ENCODE assay signal across 8 cellular contexts in genomic region chr17:50201226-50201854, GRCh38. TPM values are rescaled to one million over a fixed set of nuclear protein-coding genes. Genes with fewer than 3 reads are reported as not detected.
DNase-seq lines count a peak whose midpoint lies in the region; ATAC-seq, FAIRE-seq and TF ChIP-seq lines count a peak whose summit lies in the region.

Gene COL1A1, minus strand, starts transcription at chr17:50201631. Its CDS starts 118 bp downstream, at chr17:50201513.

- peaks cover 18% of the 10 kb centered on the region for H3K4me1 Mint-ChIP-seq in activated T-cell treated with anti-CD3 and anti-CD28 coated beads, Interleukin-2, amount 50 U/mL, for 72 hours (ENCODE audit: low read depth)
- H3K4me1 Mint-ChIP-seq in MCF 10A (ENCODE audit: insufficient read depth, unreplicated experiment) = peaks cover 20% of the 10 kb centered on the region

- peaks cover 55% of the 10 kb centered on the region for H3K27me3 Mint-ChIP-seq in activated T-cell treated with anti-CD3 and anti-CD28 coated beads, Interleukin-2, amount 50 U/mL, for 72 hours (ENCODE audit: low read depth)
- H3K27me3 Mint-ChIP-seq in MCF 10A (ENCODE audit: insufficient read depth, unreplicated experiment) = peaks cover 16% of the 10 kb centered on the region

- H3K4me3 Mint-ChIP-seq in activated T-cell treated with anti-CD3 and anti-CD28 coated beads, Interleukin-2, amount 50 U/mL, for 72 hours = peak within 1 kb of the TSS; percentile 86 to 87
- peak within 1 kb of the TSS; percentile 78 for H3K4me3 Mint-ChIP-seq in MCF 10A (ENCODE audit: unreplicated experiment)

- ATAC-seq in activated T-cell treated with anti-CD3 and anti-CD28 coated beads, Interleukin-2, amount 50 U/mL, for 72 hours (replicated peaks in 1 of 2) = no peak

- no peak for TF ChIP-seq CTCF in MCF 10A (IDR thresholded peaks at IDR 0.05; ENCODE audit: unreplicated experiment)
- no peak for TF ChIP-seq CTCF in kidney (IDR thresholded peaks at IDR 0.05; ENCODE audit: borderline replicate concordance, extremely low read depth, insufficient read depth)

- no TSS peak for BruUV-seq in MCF 10A (replicated peaks; lab: Mats Ljungman, UMichigan)

- no peaks in the 10 kb centered on the region for H3K27me3 ChIP-seq in stomach smooth muscle (ENCODE audit: control insufficient read depth in 1 of 2, insufficient read depth in 2 of 2, low read length in 2 of 2)

- POLR2A ChIA-PET in MCF 10A (lab: Yijun Ruan, JAX) = interaction anchor here (0.6 to 2.0 kb wide), 6 partner anchors 17 to 1907 kb away, joined by 3 to 11 read pairs (median 6); no protein-coding TSS in a partner anchor

- DNase-seq in activated T-cell treated with anti-CD3 and anti-CD28 coated beads, Interleukin-2, amount 50 U/mL, for 72 hours = peak in 1 of 2 donors; percentile 12
- DNase-seq in activated T-cell treated with anti-CD3 and anti-CD28 coated beads, Interleukin-2, amount 50 U/mL, for 1 hour = no peak
- DNase-seq in MCF 10A (ENCODE audit: unreplicated experiment) = no peak
- peak; percentile 95 for DNase-seq in kidney
- DNase-seq in DMS 273 (lab: John Stamatoyannopoulos, UW; ENCODE audit: unreplicated experiment) = no peak
- DNase-seq in KBM-7 = no peak
- DNase-seq in activated gamma-delta T cell treated with Interleukin-2 at 50 U/mL for 16 hours = no peak

- peaks cover 0 to 4% of the 10 kb centered on the region in 2 donors for H3K36me3 ChIP-seq in kidney (ENCODE audit: control insufficient read depth in 1 of 2, insufficient read depth in 2 of 2, low read length in 2 of 2)
- H3K36me3 ChIP-seq in stomach smooth muscle (ENCODE audit: control insufficient read depth in 2 of 2, insufficient read depth in 2 of 2, low read length in 2 of 2) = peaks cover 24 to 27% of the 10 kb centered on the region in 2 donors

- H3K4me3 ChIP-seq in kidney (ENCODE audit: low read length in 2 of 2) = peak within 1 kb of the TSS; percentile 42 to 67
- H3K4me3 ChIP-seq in stomach smooth muscle (ENCODE audit: low read length in 2 of 2) = peak within 1 kb of the TSS; percentile 90 to 93

- no peaks in the 10 kb centered on the region for H3K9me3 Mint-ChIP-seq in activated T-cell treated with anti-CD3 and anti-CD28 coated beads, Interleukin-2, amount 50 U/mL, for 72 hours
- H3K9me3 Mint-ChIP-seq in MCF 10A (ENCODE audit: unreplicated experiment) = no peaks in the 10 kb centered on the region

- peaks cover 5 to 9% of the 10 kb centered on the region in 2 donors for H3K4me1 ChIP-seq in kidney (ENCODE audit: control insufficient read depth in 1 of 2, insufficient read depth in 1 of 2, low read depth in 1 of 2, low read length in 2 of 2)
- H3K4me1 ChIP-seq in stomach smooth muscle (ENCODE audit: control insufficient read depth, insufficient read depth, low read length) = peaks cover 64% of the 10 kb centered on the region

- intact Hi-C loops in MCF 10A (cut with micrococcal nuclease) = no loop called here
- intact Hi-C loops in kidney (cut with DNase I) = no loop called here

- FAIRE-seq in kidney (lab: Jason Lieb, UNC) = no peak

- no peaks in the 10 kb centered on the region for H3K36me3 Mint-ChIP-seq in activated T-cell treated with anti-CD3 and anti-CD28 coated beads, Interleukin-2, amount 50 U/mL, for 72 hours (ENCODE audit: insufficient read depth in 2 of 2)
- H3K36me3 Mint-ChIP-seq in MCF 10A (ENCODE audit: insufficient read depth, unreplicated experiment) = no peaks in the 10 kb centered on the region

- in situ Hi-C loops in KBM-7 (cut with MboI; ENCODE audit: low pct_unique_long_range_greater_than_20kb, low sequenced_read_pairs) = no loop called here

- H3K9ac ChIP-seq in kidney (ENCODE audit: low read length in 2 of 2) (peak within 1 kb of the TSS; percentile 32 to 44), stomach smooth muscle (ENCODE audit: low read length in 2 of 2) (peak within 1 kb of the TSS; percentile 89 to 92)

- CTCF ChIA-PET in MCF 10A (lab: Yijun Ruan, JAX) = interaction anchor here (0.6 to 3.9 kb wide), 30 partner anchors 13 to 662 kb away, joined by 3 to 198 read pairs (median 5); partner anchors contain the start of genes LRRC59 and TMEM92

- H3K27ac Mint-ChIP-seq in activated T-cell treated with anti-CD3 and anti-CD28 coated beads, Interleukin-2, amount 50 U/mL, for 72 hours = peak within 1 kb of the TSS; percentile 35
- H3K27ac Mint-ChIP-seq in MCF 10A (ENCODE audit: low read depth, unreplicated experiment) = peak within 1 kb of the TSS; percentile 64

- no peaks in the 10 kb centered on the region for H3K9me3 ChIP-seq in kidney (ENCODE audit: control insufficient read depth in 1 of 2, low read length in 2 of 2)
- no peaks in the 10 kb centered on the region for H3K9me3 ChIP-seq in stomach smooth muscle (ENCODE audit: control insufficient read depth in 2 of 2, low read length in 2 of 2)

- H3K27ac ChIP-seq in kidney (ENCODE audit: low read depth in 2 of 2, low read length in 2 of 2) (peak within 1 kb of the TSS; percentile 41 to 43), stomach smooth muscle (ENCODE audit: low read length) (peak within 1 kb of the TSS; percentile 98)

RNA-seq across cellular contexts. Expression of gene COL1A1, which starts in this region (rescaled TPM):
- total RNA-seq in activated T-cell treated with anti-CD3 and anti-CD28 coated beads, Interleukin-2, amount 50 U/mL, for 72 hours = 10 to 100 TPM in 1 of 2 donors, 1 to 10 TPM in 1; 9.8 to 10.3 TPM
- total RNA-seq in MCF 10A (2022) (3.4 and 4.5 TPM in 2 replicates), kidney (142 TPM)
- polyA plus RNA-seq in kidney (ENCODE audit: insufficient read depth, low read depth, low replicate concordance) = 9.2 TPM

Comparison
In these comparisons a context has a peak if more than half of its experiments do, and no peak if none do; other contexts are left out.
1. RNA of gene COL1A1 (total RNA-seq): 142 TPM in kidney (single experiment); 9.8 to 10.3 TPM in activated T-cell treated with anti-CD3 and anti-CD28 coated beads, Interleukin-2, amount 50 U/mL, for 72 hours and 3.4 to 4.5 TPM in MCF 10A; every median in the first group is over 10 times any median in the second.